11 cellular contexts compared by ENCODE assay signal in the genomic region with DNA sequence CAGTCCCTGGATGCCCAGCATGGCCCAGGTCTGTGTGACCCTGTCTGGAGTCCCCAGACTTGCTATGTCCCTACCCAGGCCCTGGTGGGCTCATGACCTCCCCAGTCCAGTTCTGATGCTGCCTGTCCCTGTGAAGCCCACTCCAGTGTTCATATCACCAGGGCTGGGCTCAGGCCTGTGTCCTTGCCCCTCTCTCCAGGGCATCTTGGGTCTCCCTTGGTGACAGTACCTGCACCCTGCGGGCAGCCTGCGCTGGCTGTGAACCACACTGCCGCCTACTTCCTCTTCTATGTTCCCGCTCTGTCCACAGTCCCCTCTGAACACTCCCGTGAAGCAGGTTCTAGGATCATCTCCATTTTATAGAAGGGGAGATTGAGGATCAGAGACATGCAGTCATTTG. TPM values are rescaled to one million over a fixed set of nuclear protein-coding genes. Genes with fewer than 3 reads are reported as not detected.
A peak's percentile ranks its signal among the peaks of the same experiment; 100 is the strongest.
DNase-seq lines count a peak whose midpoint lies in the region; ATAC-seq and TF ChIP-seq lines count a peak whose summit lies in the region.
"Not testable (repeated sequence)": the region's sequence is repeated elsewhere in the genome, so short reads cannot be mapped to it uniquely, and the experiment has no call there.
"Had no signal": no experiment of that assay in that cellular context is flagged by ENCODE, and none has a peak within 500 bp of the region (broad histone marks: within the 10 kb centered on the region; RNA-seq: fewer than 3 reads in every experiment).

No MANE protein-coding gene starts in this region.

- WGBS in sigmoid colon, 2 donors, result 75 to 86% methylated on average over 5 of the region's 5 CpGs

- H3K36me3 ChIP-seq in CD8-positive, alpha-beta memory T cell (ENCODE audit: insufficient read depth, low read length); sigmoid colon: not testable (repeated sequence)

- H3K27me3 Mint-ChIP-seq in CD8-positive, alpha-beta memory T cell; naive thymus-derived CD8-positive, alpha-beta T cell: not testable (repeated sequence)
- H3K27me3 Mint-ChIP-seq in WTC11 (ENCODE audit: low read depth), result peaks cover 19% of the 10 kb centered on the region
- peaks cover 46% of the 10 kb centered on the region for H3K27me3 Mint-ChIP-seq in activated naive CD4-positive, alpha-beta T cell treated with anti-CD3 and anti-CD28 coated beads, Interleukin-2, amount 10 ng/mL, durations not matched to agents 7 days and 5 days
- peaks cover 14% of the 10 kb centered on the region for H3K27me3 Mint-ChIP-seq in dendritic cell treated with granulocyte-macrophage colony-stimulating factor and Interleukin-4, amounts not matched to agents 40 ng/mL and 50 ng/mL, for 4 days

- not testable (repeated sequence) for H3K4me1 ChIP-seq in CD8-positive, alpha-beta memory T cell (ENCODE audit: insufficient read depth, low read length)
- H3K4me1 ChIP-seq in sigmoid colon, result peaks cover 0 to 21% (median 16%) of the 10 kb centered on the region in 4 donors

- not testable (repeated sequence) for TF ChIP-seq EP300 in sigmoid colon (IDR thresholded peaks at IDR 0.05)

- intact Hi-C loops in dendritic cell treated with granulocyte-macrophage colony-stimulating factor and Interleukin-4, amounts not matched to agents 40 ng/mL and 50 ng/mL, for 4 days (cut with micrococcal nuclease); sigmoid colon (cut with DNase I): not testable (repeated sequence)

- not testable (repeated sequence) for TF ChIP-seq CTCF in NB4 (IDR thresholded peaks at IDR 0.05; ENCODE audit: low read depth, low read length); WTC11 (IDR thresholded peaks at IDR 0.05); sigmoid colon (IDR thresholded peaks at IDR 0.05)

- not testable (repeated sequence) for H3K9me3 Mint-ChIP-seq in CD8-positive, alpha-beta memory T cell; WTC11; activated naive CD4-positive, alpha-beta T cell treated with anti-CD3 and anti-CD28 coated beads, Interleukin-2, amount 10 ng/mL, durations not matched to agents 7 days and 5 days; dendritic cell treated with granulocyte-macrophage colony-stimulating factor and Interleukin-4, amounts not matched to agents 40 ng/mL and 50 ng/mL, for 4 days; naive thymus-derived CD8-positive, alpha-beta T cell

- H3K4me1 Mint-ChIP-seq in CD8-positive, alpha-beta memory T cell, result peaks cover 14 to 30% (median 16%) of the 10 kb centered on the region in 3 donors
- H3K4me1 Mint-ChIP-seq in WTC11, result not testable (repeated sequence)
- peaks cover 28% of the 10 kb centered on the region for H3K4me1 Mint-ChIP-seq in activated naive CD4-positive, alpha-beta T cell treated with anti-CD3 and anti-CD28 coated beads, Interleukin-2, amount 10 ng/mL, durations not matched to agents 7 days and 5 days
- H3K4me1 Mint-ChIP-seq in dendritic cell treated with granulocyte-macrophage colony-stimulating factor and Interleukin-4, amounts not matched to agents 40 ng/mL and 50 ng/mL, for 4 days (ENCODE audit: low read depth), result peaks cover 31% of the 10 kb centered on the region
- peaks cover 9 to 30% (median 18%) of the 10 kb centered on the region in 4 donors for H3K4me1 Mint-ChIP-seq in naive thymus-derived CD8-positive, alpha-beta T cell

- not testable (repeated sequence) for H3K36me3 Mint-ChIP-seq in CD8-positive, alpha-beta memory T cell; WTC11; activated naive CD4-positive, alpha-beta T cell treated with anti-CD3 and anti-CD28 coated beads, Interleukin-2, amount 10 ng/mL, durations not matched to agents 7 days and 5 days; dendritic cell treated with granulocyte-macrophage colony-stimulating factor and Interleukin-4, amounts not matched to agents 40 ng/mL and 50 ng/mL, for 4 days (ENCODE audit: low read depth); naive thymus-derived CD8-positive, alpha-beta T cell

- H3K4me3 Mint-ChIP-seq in CD8-positive, alpha-beta memory T cell, result peak overlapping the region; percentile 40 to 96 (median 66)
- H3K4me3 Mint-ChIP-seq in WTC11, result 0 out of 2 replicates have a peak overlapping the region, but pooled peaks have one; percentile 25
- peak overlapping the region; percentile 49 for H3K4me3 Mint-ChIP-seq in activated naive CD4-positive, alpha-beta T cell treated with anti-CD3 and anti-CD28 coated beads, Interleukin-2, amount 10 ng/mL, durations not matched to agents 7 days and 5 days
- H3K4me3 Mint-ChIP-seq in dendritic cell treated with granulocyte-macrophage colony-stimulating factor and Interleukin-4, amounts not matched to agents 40 ng/mL and 50 ng/mL, for 4 days, result not testable (repeated sequence)
- H3K4me3 Mint-ChIP-seq in naive thymus-derived CD8-positive, alpha-beta T cell, result peak overlapping the region in 7 of 10 donors; percentile 8 to 76 (median 55)

- H3K27me3 ChIP-seq in CD8-positive, alpha-beta memory T cell (ENCODE audit: insufficient read depth, low read length, poor library complexity, severe bottlenecking); sigmoid colon: not testable (repeated sequence)

- H3K4me3 ChIP-seq in CD8-positive, alpha-beta memory T cell (ENCODE audit: low read length); NB4 (ENCODE audit: low read depth, low read length); sigmoid colon: not testable (repeated sequence)

- ATAC-seq in WTC11; naive thymus-derived CD8-positive, alpha-beta T cell: not testable (repeated sequence)

- POLR2A ChIA-PET in CD8-positive, alpha-beta memory T cell (lab: Charles Lee); WTC11 (lab: Charles Lee); naive thymus-derived CD8-positive, alpha-beta T cell (lab: Charles Lee): not testable (repeated sequence)

- CTCF ChIA-PET in CD8-positive, alpha-beta memory T cell (lab: Charles Lee); activated naive CD4-positive, alpha-beta T cell treated with anti-CD3 and anti-CD28 coated beads, Interleukin-2, amount 10 ng/mL, durations not matched to agents 7 days and 5 days (lab: Charles Lee): not testable (repeated sequence)
- CTCF ChIA-PET in WTC11 (lab: Charles Lee), result interaction anchor here (1.1 to 1.5 kb wide), 2 partner anchors 60 to 120 kb away, joined by 3 to 6 read pairs; a partner anchor contains a TSS

- DNase-seq in Ammon's horn (ENCODE audit: low spot score) (peak; percentile 25), NB4 (ENCODE audit: low read depth) (peak; percentile 34), sigmoid colon (peak; percentile 55)
- DNase-seq in CD8-positive, alpha-beta memory T cell; WTC11 (ENCODE audit: low spot score); activated naive CD4-positive, alpha-beta T cell treated with anti-CD3 and anti-CD28 coated beads, Interleukin-2, amount 10 ng/mL, durations not matched to agents 7 days and 5 days; naive thymus-derived CD8-positive, alpha-beta T cell: not testable (repeated sequence)

- H3K27ac Mint-ChIP-seq in CD8-positive, alpha-beta memory T cell, result peak overlapping the region in 3 of 8 donors; percentile 34 to 84 (median 37)
- H3K27ac Mint-ChIP-seq in WTC11, result peak overlapping the region; percentile 46; the same call in 1 of the 2 replicates
- not testable (repeated sequence) for H3K27ac Mint-ChIP-seq in activated naive CD4-positive, alpha-beta T cell treated with anti-CD3 and anti-CD28 coated beads, Interleukin-2, amount 10 ng/mL, durations not matched to agents 7 days and 5 days; naive thymus-derived CD8-positive, alpha-beta T cell
- peak overlapping the region; percentile 79 for H3K27ac Mint-ChIP-seq in dendritic cell treated with granulocyte-macrophage colony-stimulating factor and Interleukin-4, amounts not matched to agents 40 ng/mL and 50 ng/mL, for 4 days

- H3K27ac ChIP-seq in CD8-positive, alpha-beta memory T cell (ENCODE audit: low read depth, low read length); sigmoid colon: not testable (repeated sequence)

- TF ChIP-seq POLR2A in NB4 (IDR thresholded peaks at IDR 0.05; ENCODE audit: extremely low read depth, insufficient read length); sigmoid colon (IDR thresholded peaks at IDR 0.05): not testable (repeated sequence)

- H3K9me3 ChIP-seq in CD8-positive, alpha-beta memory T cell (ENCODE audit: low read length); sigmoid colon: not testable (repeated sequence)

RNA-seq across cellular contexts. Expression of a gene that starts 13.1 kb away (rescaled TPM):
- 1,000 to 10,000 TPM; 1,293 to 1,300 TPM for total RNA-seq in CD8-positive, alpha-beta memory T cell
- polyA plus RNA-seq in CD8-positive, alpha-beta memory T cell, result not detected
- total RNA-seq in WTC11 (2021) (1,028 to 1,267 TPM (median 1,197 TPM) in 3 replicates), sigmoid colon (under 1 TPM; under 0.01 TPM)
- 1,000 to 10,000 TPM; 3,449 to 3,916 TPM for total RNA-seq in naive thymus-derived CD8-positive, alpha-beta T cell
- polyA plus RNA-seq in naive thymus-derived CD8-positive, alpha-beta T cell, result 10 to 100 TPM in 1 of 3 donors, not detected in 2; 22.6 TPM
- polyA plus RNA-seq in sigmoid colon, result not detected
- total RNA-seq: HT1080 had no signal
- polyA plus RNA-seq: AG04450, BJ had no signal

Comparison
In these comparisons a context has a peak if more than half of its experiments do, and no peak if none do; other contexts are left out.
1. RNA of a gene that starts 13.1 kb away (total RNA-seq): 3,449 to 3,916 TPM in naive thymus-derived CD8-positive, alpha-beta T cell, 1,293 to 1,300 TPM in CD8-positive, alpha-beta memory T cell and 1,028 to 1,267 TPM in WTC11; under 0.01 TPM in sigmoid colon; every median in the first group is over 1,000 times any median in the second.